Comparison of ENCODE assay signal across 8 cellular contexts in the genomic region with DNA sequence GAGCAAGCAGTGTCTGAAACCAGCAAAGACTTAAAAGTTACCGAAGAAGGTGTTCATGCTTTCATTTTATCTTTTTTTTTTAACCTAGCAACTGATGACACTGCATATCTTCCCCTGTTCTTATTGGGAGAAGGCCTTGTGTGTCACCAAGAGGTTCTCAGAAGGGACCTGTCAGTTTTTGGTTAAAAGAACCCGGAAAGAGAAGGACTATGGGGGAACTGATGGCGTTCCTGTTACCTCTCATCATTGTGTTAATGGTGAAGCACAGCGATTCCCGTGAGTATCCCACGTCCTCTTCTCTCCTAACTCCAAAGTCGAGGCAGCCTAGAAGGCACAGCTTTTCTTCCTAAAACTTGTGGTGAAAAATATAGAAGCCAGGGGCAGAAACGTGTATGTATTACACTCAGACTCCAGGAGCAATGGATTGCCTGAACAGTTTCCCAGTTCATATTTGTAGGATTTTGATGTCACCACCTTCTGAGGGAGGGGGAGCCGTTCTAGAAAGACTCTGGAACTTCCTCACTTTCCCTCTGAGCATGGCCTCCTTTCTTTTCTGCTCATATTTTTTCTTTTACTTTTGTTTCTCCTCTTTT. TPM values are rescaled to one million over a fixed set of nuclear protein-coding genes. Genes with fewer than 3 reads are reported as not detected.
DNase-seq lines count a peak whose midpoint lies in the region; ATAC-seq and TF ChIP-seq lines count a peak whose summit lies in the region.

TSS of gene MR1 (plus strand) at position 185 of the 593 bp plus-strand sequence. CDS start at position 210, 25 bp downstream.

- peaks cover 16% of the 10 kb centered on the region for H3K79me2 ChIP-seq in osteoblast (ENCODE audit: insufficient read depth, low read length)

- H3K4me1 Mint-ChIP-seq in Calu3 (ENCODE audit: low read depth, unreplicated experiment) = peaks cover 20% of the 10 kb centered on the region
- H3K4me1 Mint-ChIP-seq in activated T-cell treated with anti-CD3 and anti-CD28 coated beads, Interleukin-2, amount 50 U/mL, for 72 hours (ENCODE audit: low read depth) = peaks cover 62% of the 10 kb centered on the region

- H3K27ac Mint-ChIP-seq in Calu3 (ENCODE audit: unreplicated experiment) = peak within 1 kb of the TSS; percentile 82
- H3K27ac Mint-ChIP-seq in activated T-cell treated with anti-CD3 and anti-CD28 coated beads, Interleukin-2, amount 50 U/mL, for 72 hours = peak within 1 kb of the TSS; percentile 100

- peaks cover 2% of the 10 kb centered on the region for H3K9me3 Mint-ChIP-seq in Calu3 (ENCODE audit: low read depth, unreplicated experiment)
- no peaks in the 10 kb centered on the region for H3K9me3 Mint-ChIP-seq in activated T-cell treated with anti-CD3 and anti-CD28 coated beads, Interleukin-2, amount 50 U/mL, for 72 hours

- no peaks in the 10 kb centered on the region for H3K27me3 ChIP-seq in osteoblast (ENCODE audit: insufficient read depth, low read length)

- H3K27ac ChIP-seq in osteoblast (ENCODE audit: low read depth, low read length) = peak within 1 kb of the TSS; percentile 87

- TSS peak; percentile 80 for BruUV-seq in Calu3 (replicated peaks; lab: Mats Ljungman, UMichigan)

- TF ChIP-seq CTCF in Calu3 (IDR thresholded peaks at IDR 0.05; ENCODE audit: unreplicated experiment) (no peak), osteoblast (IDR thresholded peaks at IDR 0.05; ENCODE audit: extremely low read depth, low read depth, low read length) (no peak)

- peak; percentile 65 for TF ChIP-seq POLR2A in GM18951 (IDR thresholded peaks at IDR 0.05; ENCODE audit: extremely low read depth, insufficient read depth, insufficient read length)

- intact Hi-C loops in Calu3 (cut with micrococcal nuclease; ENCODE audit: unreplicated experiment) = no loop called here

- H4K20me1 ChIP-seq in osteoblast (ENCODE audit: insufficient read depth, low read length) = no peaks in the 10 kb centered on the region

- H3K36me3 Mint-ChIP-seq in Calu3 (ENCODE audit: insufficient read depth, unreplicated experiment) = peaks cover 17% of the 10 kb centered on the region
- peaks cover 5 to 10% of the 10 kb centered on the region in 2 donors for H3K36me3 Mint-ChIP-seq in activated T-cell treated with anti-CD3 and anti-CD28 coated beads, Interleukin-2, amount 50 U/mL, for 72 hours (ENCODE audit: insufficient read depth in 2 of 2)

- H3K9me3 ChIP-seq in osteoblast (ENCODE audit: low read depth, low read length) = no peaks in the 10 kb centered on the region

- peak within 1 kb of the TSS; percentile 66 for H3K4me3 Mint-ChIP-seq in Calu3 (ENCODE audit: low read depth, unreplicated experiment)
- peak within 1 kb of the TSS; percentile 94 to 100 for H3K4me3 Mint-ChIP-seq in activated T-cell treated with anti-CD3 and anti-CD28 coated beads, Interleukin-2, amount 50 U/mL, for 72 hours

- in situ Hi-C loops in GM18951 (cut with MboI; ENCODE audit: low sequenced_read_pairs, unreplicated experiment) = no loop called here

- peaks cover 12% of the 10 kb centered on the region for H3K4me1 ChIP-seq in osteoblast (ENCODE audit: insufficient read depth, low read length)

- CTCF ChIA-PET in Calu3 (lab: Charles Lee) = interaction anchor here (0.8 to 1.2 kb wide), 7 partner anchors 11 to 152 kb away, joined by 3 to 5 read pairs (median 4); partner anchors contain the start of gene STX6

- H3K4me2 ChIP-seq in osteoblast (ENCODE audit: insufficient read depth, low read length) = peak within 1 kb of the TSS; percentile 76

- DNase-seq in Calu3 (peak; percentile 45), NCI-H774 (lab: John Stamatoyannopoulos, UW) (peak; percentile 79), fibroblast of the conjunctiva (ENCODE audit: low read depth) (peak; percentile 82), osteoblast (ENCODE audit: insufficient read length, low spot score, missing footprints) (peak; percentile 89), occipital lobe (lab: John Stamatoyannopoulos, UW) (no peak)
- DNase-seq in activated T-cell treated with anti-CD3 and anti-CD28 coated beads, Interleukin-2, amount 50 U/mL, for 72 hours = peak; percentile 49 to 54

- H3K4me3 ChIP-seq in osteoblast (ENCODE audit: insufficient read depth, low read length) = peak within 1 kb of the TSS; percentile 76

- H3K27me3 Mint-ChIP-seq in Calu3 (ENCODE audit: unreplicated experiment) = no peaks in the 10 kb centered on the region
- H3K27me3 Mint-ChIP-seq in activated T-cell treated with anti-CD3 and anti-CD28 coated beads, Interleukin-2, amount 50 U/mL, for 72 hours (ENCODE audit: low read depth) = no peaks in the 10 kb centered on the region

- ATAC-seq in HG03095 (IDR thresholded peaks at IDR 0.05; ENCODE audit: unreplicated experiment) = peak; percentile 92
- ATAC-seq in activated T-cell treated with anti-CD3 and anti-CD28 coated beads, Interleukin-2, amount 50 U/mL, for 72 hours (replicated peaks in 1 of 2) = peak; percentile 95 to 98

- H2AFZ ChIP-seq in osteoblast (ENCODE audit: low read length) = peak within 1 kb of the TSS; percentile 94

- H3K36me3 ChIP-seq in osteoblast (ENCODE audit: insufficient read depth, low read length) = no peaks in the 10 kb centered on the region

RNA-seq across cellular contexts. Expression of gene MR1, which starts in this region (rescaled TPM):
- 10.0 and 11.3 TPM in 2 replicates for total RNA-seq in Calu3 (2022)
- 10 to 100 TPM; 48.9 to 49.9 TPM for total RNA-seq in activated T-cell treated with anti-CD3 and anti-CD28 coated beads, Interleukin-2, amount 50 U/mL, for 72 hours
- total RNA-seq in osteoblast = 29.3 and 33.0 TPM in 2 replicates
- total RNA-seq in occipital lobe = 0.62 TPM
